10 cellular contexts compared by ENCODE assay signal in the genomic region with DNA sequence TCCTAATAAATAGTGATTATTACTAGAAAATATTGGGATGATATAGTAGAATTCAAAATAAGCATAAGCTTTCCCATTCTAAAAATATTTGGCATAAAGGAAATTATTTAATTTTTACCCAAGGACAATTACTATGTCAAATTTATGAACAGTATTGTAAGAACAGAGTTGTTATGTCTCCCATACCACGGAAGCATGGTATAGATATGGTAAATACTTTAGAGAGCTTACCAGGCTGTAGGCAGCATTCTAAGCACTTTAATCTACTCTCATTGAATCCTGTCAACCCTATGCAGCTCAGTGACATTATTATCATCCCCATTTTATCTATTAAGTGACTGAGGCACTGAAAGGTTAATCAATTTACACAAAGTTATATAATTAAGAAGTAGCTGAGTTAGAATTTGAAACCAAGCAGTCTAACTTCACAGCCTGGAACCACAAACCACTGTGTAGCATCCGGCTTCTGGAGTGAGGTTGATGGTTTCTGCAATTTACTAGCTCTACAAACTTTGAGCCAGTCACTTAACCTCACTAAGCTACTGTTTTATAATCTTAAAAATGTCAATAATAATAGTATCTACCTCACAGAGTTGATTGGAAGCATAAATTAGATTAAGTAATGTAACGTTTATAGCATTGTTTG.
A peak's percentile ranks its signal among the peaks of the same experiment; 100 is the strongest.
DNase-seq lines count a peak whose midpoint lies in the region; ATAC-seq and TF ChIP-seq lines count a peak whose summit lies in the region.
"Had no signal": no experiment of that assay in that cellular context is flagged by ENCODE, and none has a peak within 500 bp of the region (broad histone marks: within the 10 kb centered on the region; RNA-seq: fewer than 3 reads in every experiment).

No MANE protein-coding gene starts in this region.

- no peaks in the 10 kb centered on the region for H3K36me3 ChIP-seq in stomach
- no peaks in the 10 kb centered on the region for H3K36me3 ChIP-seq in A673 (ENCODE audit: insufficient read depth, low read length, poor library complexity, severe bottlenecking)

- ATAC-seq in GM19452 (IDR thresholded peaks at IDR 0.05; ENCODE audit: unreplicated experiment) = peak; percentile 75
- peak; percentile 82 for ATAC-seq in HG02981 (IDR thresholded peaks at IDR 0.05; ENCODE audit: unreplicated experiment)
- ATAC-seq: body of pancreas had no signal

- H3K9me3 ChIP-seq in stomach = peaks cover 0 to 3% (median 0%) of the 10 kb centered on the region in 4 donors
- no peaks in the 10 kb centered on the region for H3K9me3 ChIP-seq in A673 (ENCODE audit: low read depth, low read length, poor library complexity, severe bottlenecking)
- H3K9me3 ChIP-seq: body of pancreas had no signal

- no peaks in the 10 kb centered on the region for H3K27me3 Mint-ChIP-seq in activated CD4-positive, alpha-beta T cell treated with anti-CD3 and anti-CD28 coated beads, Interleukin-2, amount 10 ng/mL, durations not matched to agents 24 days and 14 days
- H3K27me3 Mint-ChIP-seq: progenitor cell of endocrine pancreas had no signal

- intact Hi-C loops in activated CD4-positive, alpha-beta T cell treated with anti-CD3 and anti-CD28 coated beads, Interleukin-2, amount 10 ng/mL, durations not matched to agents 24 days and 14 days (cut with micrococcal nuclease) = loop anchor here (1.0 kb wide), 1 partner anchor 15 kb away; no protein-coding TSS in a partner anchor
- intact Hi-C loops in stomach (cut with DNase I; ENCODE audit: low total_unique reads) = no loop called here
- intact Hi-C loops in A673 (cut with micrococcal nuclease; ENCODE audit: unreplicated experiment) = no loop called here

- H3K4me1 ChIP-seq in stomach = no peaks in the 10 kb centered on the region
- H3K4me1 ChIP-seq in A673 (ENCODE audit: insufficient read depth, low read length, poor library complexity, severe bottlenecking) = peaks cover 32% of the 10 kb centered on the region
- H3K4me1 ChIP-seq: body of pancreas had no signal

- H3K36me3 Mint-ChIP-seq in activated CD4-positive, alpha-beta T cell treated with anti-CD3 and anti-CD28 coated beads, Interleukin-2, amount 10 ng/mL, durations not matched to agents 24 days and 14 days (ENCODE audit: low read depth) = peaks cover 35% of the 10 kb centered on the region

- H3K4me3 Mint-ChIP-seq in activated CD4-positive, alpha-beta T cell treated with anti-CD3 and anti-CD28 coated beads, Interleukin-2, amount 10 ng/mL, durations not matched to agents 24 days and 14 days = no peak overlapping the region

- in situ Hi-C loops in ACHN (cut with HindIII; ENCODE audit: low pct_ligation_motif_present, low pct_unique_long_range_greater_than_20kb, low sequenced_read_pairs) = no loop called here

- DNase-seq in activated CD4-positive, alpha-beta T cell treated with anti-CD3 and anti-CD28 coated beads, Interleukin-2, amount 10 ng/mL, durations not matched to agents 24 days and 14 days = peak; percentile 80
- DNase-seq in stimulated activated CD8-positive, alpha-beta memory T cell treated with anti-CD3 and anti-CD28 coated beads, Interleukin-12 subunit alpha, Interleukin-12 subunit beta, amount 100 ng/mL, for 1 hour (ENCODE audit: low read depth) = peak; percentile 15
- DNase-seq in ACHN (no peak), stomach (no peak), A673 (ENCODE audit: low spot score) (no peak)
- DNase-seq: body of pancreas, NCI-H1436 had no signal

- TF ChIP-seq CTCF in stomach (IDR thresholded peaks at IDR 0.05) = no peak
- no peak for TF ChIP-seq CTCF in A673 (conservative IDR thresholded peaks at IDR 0.05; ENCODE audit: low read depth, low read length)

- peaks cover under 1% of the 10 kb centered on the region for H3K9me3 Mint-ChIP-seq in activated CD4-positive, alpha-beta T cell treated with anti-CD3 and anti-CD28 coated beads, Interleukin-2, amount 10 ng/mL, durations not matched to agents 24 days and 14 days

- H3K27ac ChIP-seq in stomach (no peak overlapping the region), A673 (ENCODE audit: low read depth, low read length, poor library complexity, severe bottlenecking) (no peak overlapping the region)
- H3K27ac ChIP-seq: body of pancreas had no signal

- H3K27me3 ChIP-seq in stomach (no peaks in the 10 kb centered on the region), A673 (replicated peaks; ENCODE audit: insufficient read depth, low read depth, low read length, poor library complexity) (no peaks in the 10 kb centered on the region)
- H3K27me3 ChIP-seq: body of pancreas had no signal

- no peak overlapping the region for H3K4me3 ChIP-seq in stomach
- H3K4me3 ChIP-seq in A673 (ENCODE audit: low read depth, low read length, poor library complexity, severe bottlenecking) = no peak overlapping the region
- H3K4me3 ChIP-seq: body of pancreas had no signal

- 71 to 78% (median 73%) methylated on average over 3 of the region's 3 CpGs for WGBS in stomach, 5 donors

- no peak overlapping the region for H3K27ac Mint-ChIP-seq in activated CD4-positive, alpha-beta T cell treated with anti-CD3 and anti-CD28 coated beads, Interleukin-2, amount 10 ng/mL, durations not matched to agents 24 days and 14 days
- H3K27ac Mint-ChIP-seq: progenitor cell of endocrine pancreas had no signal

- no peak for TF ChIP-seq POLR2A in stomach (IDR thresholded peaks at IDR 0.05)

- no peak for TF ChIP-seq EP300 in stomach (IDR thresholded peaks at IDR 0.05)

- POLR2A ChIA-PET in A673 (lab: Charles Lee; ENCODE audit: low non-redundant PET) = no interaction called here

- CTCF ChIA-PET in A673 (lab: Charles Lee) = no interaction called here

- H3K4me1 Mint-ChIP-seq in activated CD4-positive, alpha-beta T cell treated with anti-CD3 and anti-CD28 coated beads, Interleukin-2, amount 10 ng/mL, durations not matched to agents 24 days and 14 days = peaks cover 21% of the 10 kb centered on the region

- no TSS peak for BruUV-seq in A673 (replicated peaks; lab: Mats Ljungman, UMichigan)

Comparison
In these comparisons a context has a peak if more than half of its experiments do, and no peak if none do; other contexts are left out.
1. DNase-seq: peak in activated CD4-positive, alpha-beta T cell treated with anti-CD3 and anti-CD28 coated beads, Interleukin-2, amount 10 ng/mL, durations not matched to agents 24 days and 14 days (single experiment) and stimulated activated CD8-positive, alpha-beta memory T cell treated with anti-CD3 and anti-CD28 coated beads, Interleukin-12 subunit alpha, Interleukin-12 subunit beta, amount 100 ng/mL, for 1 hour (single experiment); none in ACHN (single experiment), stomach (single experiment) and A673 (single experiment).